In genomic region chr14:34078117-34078743, GRCh38 we compare ENCODE assay signal across 11 cellular contexts.
DNase-seq lines count a peak whose midpoint lies in the region; ATAC-seq, FAIRE-seq and TF ChIP-seq lines count a peak whose summit lies in the region.
"Had no signal": no experiment of that assay in that cellular context is flagged by ENCODE, and none has a peak within 500 bp of the region (broad histone marks: within the 10 kb centered on the region; RNA-seq: fewer than 3 reads in every experiment).

No MANE protein-coding gene starts in this region.

- H4K20me1 ChIP-seq in astrocyte (ENCODE audit: insufficient read depth, low read length) = no peaks in the 10 kb centered on the region
- H4K20me1 ChIP-seq in osteoblast (ENCODE audit: insufficient read depth, low read length) = no peaks in the 10 kb centered on the region

- H3K9me3 Mint-ChIP-seq in Caco-2 (ENCODE audit: unreplicated experiment) (peaks cover 2% of the 10 kb centered on the region), astrocyte (ENCODE audit: unreplicated experiment) (no peaks in the 10 kb centered on the region)
- H3K9me3 Mint-ChIP-seq: activated naive CD4-positive, alpha-beta T cell treated with anti-CD3 and anti-CD28 coated beads, Interleukin-2, amount 50 U/mL, for 72 hours had no signal

- TF ChIP-seq POLR2A in right lobe of liver (IDR thresholded peaks at IDR 0.05) = no peak

- H3K27me3 ChIP-seq in Caco-2 (replicated peaks; ENCODE audit: control insufficient read depth, insufficient read depth, low read length) (no peaks in the 10 kb centered on the region), astrocyte (ENCODE audit: insufficient read depth, low read length) (no peaks in the 10 kb centered on the region), right lobe of liver (no peaks in the 10 kb centered on the region), osteoblast (ENCODE audit: insufficient read depth, low read length) (no peaks in the 10 kb centered on the region)

- peak overlapping the region; percentile 39 for H3K4me2 ChIP-seq in astrocyte (ENCODE audit: low read length)
- no peak overlapping the region for H3K4me2 ChIP-seq in osteoblast (ENCODE audit: insufficient read depth, low read length)

- H3K27me3 Mint-ChIP-seq in Caco-2 (ENCODE audit: insufficient read depth, unreplicated experiment) (no peaks in the 10 kb centered on the region), astrocyte (ENCODE audit: low read depth, unreplicated experiment) (no peaks in the 10 kb centered on the region)

- H3K4me1 Mint-ChIP-seq in Caco-2 (ENCODE audit: low read depth, unreplicated experiment) = peaks cover 29% of the 10 kb centered on the region
- peaks cover 23% of the 10 kb centered on the region for H3K4me1 Mint-ChIP-seq in astrocyte (ENCODE audit: low read depth, unreplicated experiment)

- no peak overlapping the region for H3K4me3 ChIP-seq in Caco-2 (ENCODE audit: low read depth, low read length)
- no peak overlapping the region for H3K4me3 ChIP-seq in astrocyte (ENCODE audit: insufficient read depth, low read depth, low read length)
- H3K4me3 ChIP-seq in right lobe of liver = no peak overlapping the region
- no peak overlapping the region for H3K4me3 ChIP-seq in osteoblast (ENCODE audit: insufficient read depth, low read length)

- H3K27ac Mint-ChIP-seq in Caco-2 (ENCODE audit: unreplicated experiment) (peak overlapping the region; percentile 11), astrocyte (ENCODE audit: unreplicated experiment) (peak overlapping the region; percentile 7)

- 50% methylated on average over 9 of the region's 12 CpGs for WGBS in right lobe of liver (ENCODE audit: insufficient coverage, low coverage, low lambda C conversion rate, missing lambda C conversion rate)

- no peak for TF ChIP-seq CTCF in Caco-2 (IDR thresholded peaks at IDR 0.05; ENCODE audit: insufficient read depth in 1 of 2, low read depth in 1 of 2, low read length in 1 of 2, severe bottlenecking in 1 of 2, unreplicated experiment in 1 of 2)
- no peak for TF ChIP-seq CTCF in astrocyte (IDR thresholded peaks at IDR 0.05; ENCODE audit: insufficient read depth, low read depth, low read length)
- TF ChIP-seq CTCF in right lobe of liver (IDR thresholded peaks at IDR 0.05) = no peak
- no peak for TF ChIP-seq CTCF in osteoblast (IDR thresholded peaks at IDR 0.05; ENCODE audit: extremely low read depth, low read depth, low read length)

- ATAC-seq in right lobe of liver (peak in 3 of 4 donors; percentile 25 to 62 (median 42)), HG03432 (IDR thresholded peaks at IDR 0.05; ENCODE audit: unreplicated experiment) (no peak), GM21390 (IDR thresholded peaks at IDR 0.05; ENCODE audit: unreplicated experiment) (no peak)
- ATAC-seq: activated naive CD4-positive, alpha-beta T cell treated with anti-CD3 and anti-CD28 coated beads, Interleukin-2, amount 50 U/mL, for 72 hours had no signal

- no peak overlapping the region for H3K4me3 Mint-ChIP-seq in Caco-2 (ENCODE audit: unreplicated experiment)
- H3K4me3 Mint-ChIP-seq in astrocyte (ENCODE audit: unreplicated experiment) = no peak overlapping the region

- H3K27ac ChIP-seq in astrocyte (ENCODE audit: low read depth, low read length) (no peak overlapping the region), right lobe of liver (no peak overlapping the region), osteoblast (ENCODE audit: low read depth, low read length) (no peak overlapping the region)

- no peaks in the 10 kb centered on the region for H3K36me3 Mint-ChIP-seq in Caco-2 (ENCODE audit: insufficient read depth, unreplicated experiment)
- H3K36me3 Mint-ChIP-seq in astrocyte (ENCODE audit: low read depth, unreplicated experiment) = no peaks in the 10 kb centered on the region
- H3K36me3 Mint-ChIP-seq: activated naive CD4-positive, alpha-beta T cell treated with anti-CD3 and anti-CD28 coated beads, Interleukin-2, amount 50 U/mL, for 72 hours had no signal

- H3K79me2 ChIP-seq in astrocyte (ENCODE audit: insufficient read depth, low read length) (no peaks in the 10 kb centered on the region), osteoblast (ENCODE audit: insufficient read depth, low read length) (no peaks in the 10 kb centered on the region)

- intact Hi-C loops in Caco-2 (cut with micrococcal nuclease; ENCODE audit: unreplicated experiment) (no loop called here), right lobe of liver (cut with DNase I) (no loop called here)

- H3K4me1 ChIP-seq in Caco-2 = peaks cover 40% of the 10 kb centered on the region
- peaks cover 22% of the 10 kb centered on the region for H3K4me1 ChIP-seq in astrocyte (ENCODE audit: insufficient read depth, low read length)
- no peaks in the 10 kb centered on the region for H3K4me1 ChIP-seq in right lobe of liver
- H3K4me1 ChIP-seq in osteoblast (ENCODE audit: insufficient read depth, low read length) = no peaks in the 10 kb centered on the region

- no peak for FAIRE-seq in astrocyte (lab: Jason Lieb, UNC)
- FAIRE-seq: islet of Langerhans had no signal

- BruUV-seq in Caco-2 (replicated peaks; lab: Mats Ljungman, UMichigan) = no TSS peak

- H2AFZ ChIP-seq in astrocyte (ENCODE audit: low read depth, low read length) (peak overlapping the region; percentile 48), osteoblast (ENCODE audit: low read length) (no peak overlapping the region)

- DNase-seq in Caco-2 (peak in 1 of 2 experiments; percentile 14), NOMO-1 treated with DMSO at 0.1 percent for 48 hours (lab: John Stamatoyannopoulos, UW; ENCODE audit: unreplicated experiment) (peak; percentile 65), astrocyte (ENCODE audit: low read depth) (peak; percentile 60), right lobe of liver (no peak), osteoblast (ENCODE audit: insufficient read length, low spot score, missing footprints) (no peak), mucosa of gallbladder (ENCODE audit: low spot score) (no peak)
- DNase-seq: NCI-H2171 had no signal

- no peak overlapping the region for H3K9ac ChIP-seq in astrocyte (ENCODE audit: low read length)

- CTCF ChIA-PET in Caco-2 (lab: Charles Lee) = no interaction called here

- H3K9me3 ChIP-seq in Caco-2 (no peaks in the 10 kb centered on the region), astrocyte (ENCODE audit: insufficient read depth, low read depth, low read length) (no peaks in the 10 kb centered on the region), right lobe of liver (no peaks in the 10 kb centered on the region), osteoblast (ENCODE audit: low read depth, low read length) (no peaks in the 10 kb centered on the region)

- H3K36me3 ChIP-seq in Caco-2 (ENCODE audit: control insufficient read depth, insufficient read depth, low read length) (no peaks in the 10 kb centered on the region), astrocyte (ENCODE audit: insufficient read depth, low read length) (no peaks in the 10 kb centered on the region), right lobe of liver (no peaks in the 10 kb centered on the region), osteoblast (ENCODE audit: insufficient read depth, low read length) (no peaks in the 10 kb centered on the region)

- POLR2A ChIA-PET in Caco-2 (lab: Charles Lee) = no interaction called here

Comparison
In these comparisons a context has a peak if more than half of its experiments do, and no peak if none do; other contexts are left out.
1. DNase-seq: peak in NOMO-1 treated with DMSO at 0.1 percent for 48 hours (single experiment) and astrocyte (single experiment); none in right lobe of liver (0 of 3), osteoblast (single experiment) and mucosa of gallbladder (single experiment).
2. ATAC-seq: peak in right lobe of liver (3 of 4); none in HG03432 (single experiment) and GM21390 (single experiment).